Comparison of ENCODE assay signal across 9 cellular contexts in genomic region chr21:34807146-34807880, GRCh38.
DNase-seq lines count a peak whose midpoint lies in the region; ATAC-seq and TF ChIP-seq lines count a peak whose summit lies in the region.
"Had no signal": no experiment of that assay in that cellular context is flagged by ENCODE, and none has a peak within 500 bp of the region (broad histone marks: within the 10 kb centered on the region; RNA-seq: fewer than 3 reads in every experiment).

No MANE protein-coding gene starts in this region.

- peaks cover 13% of the 10 kb centered on the region for H3K9me3 Mint-ChIP-seq in GM23338
- H3K9me3 Mint-ChIP-seq in type B pancreatic cell, result peaks cover 7% of the 10 kb centered on the region

- ATAC-seq in GM23338, result peak; percentile 25; the same call in 1 of the 3 replicates

- DNase-seq in AG04450 (ENCODE audit: low read depth, low spot score) (peak; percentile 81), GM23338 (ENCODE audit: low spot score) (no peak), SW480 (ENCODE audit: low spot score) (peak; percentile 92), adrenal gland (peak in 5 of 7 donors; percentile 33 to 52 (median 42)), stomach (no peak), NCI-H128 (lab: John Stamatoyannopoulos, UW; ENCODE audit: unreplicated experiment) (no peak), type B pancreatic cell (ENCODE audit: extremely low spot score, unreplicated experiment) (no peak)

- peaks cover 9% of the 10 kb centered on the region for H3K4me1 Mint-ChIP-seq in GM23338
- H3K4me1 Mint-ChIP-seq in type B pancreatic cell (ENCODE audit: unreplicated experiment), result peaks cover 15% of the 10 kb centered on the region

- no peaks in the 10 kb centered on the region for H3F3A ChIP-seq in GM23338 (replicated peaks; ENCODE audit: low read depth)

- TF ChIP-seq CTCF in AG04450 (IDR thresholded peaks at IDR 0.05; ENCODE audit: low read depth, low read length) (no peak), GM23338 (conservative IDR thresholded peaks at IDR 0.05; ENCODE audit: low read depth in 2 of 2) (no peak), adrenal gland (IDR thresholded peaks at IDR 0.05) (no peak), stomach (IDR thresholded peaks at IDR 0.05) (no peak), type B pancreatic cell (conservative IDR thresholded peaks at IDR 0.05) (no peak)

- CTCF ChIA-PET in AG04450 (lab: Charles Lee), result interaction anchor here (1.8 kb wide), 1 partner anchor 62 kb away, joined by 8 read pairs; no protein-coding TSS in a partner anchor

- no peaks in the 10 kb centered on the region; the same call in 1 of the 2 replicates for H3K4me1 ChIP-seq in GM23338 (ENCODE audit: insufficient read depth)
- H3K4me1 ChIP-seq in adrenal gland (replicated peaks in 1 of 2), result peaks cover 3 to 18% of the 10 kb centered on the region in 2 donors
- peaks cover 0 to 7% of the 10 kb centered on the region in 2 donors for H3K4me1 ChIP-seq in muscle layer of duodenum (ENCODE audit: control insufficient read depth in 1 of 2, insufficient read depth in 2 of 2, low read length in 2 of 2)
- peaks cover 0 to 61% (median 21%) of the 10 kb centered on the region in 4 donors for H3K4me1 ChIP-seq in stomach

- H2AFZ ChIP-seq in GM23338, result 0 out of 2 replicates have a peak overlapping the region, but pooled peaks have one; percentile 23

- H4K20me1 ChIP-seq in GM23338 (replicated peaks; ENCODE audit: insufficient read depth), result no peaks in the 10 kb centered on the region

- no peak for TF ChIP-seq EP300 in stomach (IDR thresholded peaks at IDR 0.05)

- H3K36me3 Mint-ChIP-seq in GM23338 (ENCODE audit: low read depth) (peaks cover 6% of the 10 kb centered on the region; the same call in 1 of the 3 replicates), type B pancreatic cell (peaks cover 14% of the 10 kb centered on the region)

- no peak overlapping the region for H3K4me2 ChIP-seq in GM23338

- H3K27ac ChIP-seq in AG04450 (ENCODE audit: low read depth, low read length) (peak overlapping the region; percentile 100), GM23338 (ENCODE audit: low read depth) (no peak overlapping the region), adrenal gland (peak overlapping the region in 3 of 5 donors; percentile 74 to 89 (median 78)), muscle layer of duodenum (ENCODE audit: low read length) (peak overlapping the region; percentile 68), stomach (peak overlapping the region in 3 of 5 donors; percentile 67 to 77 (median 74))

- no peak for TF ChIP-seq POLR2A in adrenal gland (IDR thresholded peaks at IDR 0.05)
- TF ChIP-seq POLR2A in stomach (IDR thresholded peaks at IDR 0.05), result no peak

- H3K4me3 ChIP-seq in AG04450 (ENCODE audit: low read depth, low read length) (no peak overlapping the region), GM23338 (no peak overlapping the region), adrenal gland (no peak overlapping the region), muscle layer of duodenum (ENCODE audit: low read depth in 1 of 2, low read length in 2 of 2) (no peak overlapping the region), stomach (no peak overlapping the region)

- H3K36me3 ChIP-seq in GM23338 (ENCODE audit: insufficient read depth) (no peaks in the 10 kb centered on the region), adrenal gland (replicated peaks in 1 of 2) (no peaks in the 10 kb centered on the region), muscle layer of duodenum (ENCODE audit: control insufficient read depth in 1 of 2, insufficient read depth in 2 of 2, low read length in 2 of 2) (peaks cover 6 to 19% of the 10 kb centered on the region in 2 donors), stomach (peaks cover 0 to 39% (median 30%) of the 10 kb centered on the region in 4 donors)

- H3K9me2 ChIP-seq in GM23338 (ENCODE audit: insufficient read depth), result no peaks in the 10 kb centered on the region

- H3K27ac Mint-ChIP-seq in GM23338, result no peak overlapping the region
- H3K27ac Mint-ChIP-seq in type B pancreatic cell, result no peak overlapping the region
- H3K27ac Mint-ChIP-seq: memory B cell had no signal

- no peaks in the 10 kb centered on the region for H3K79me2 ChIP-seq in GM23338 (replicated peaks; ENCODE audit: insufficient read depth)

- intact Hi-C loops in adrenal gland (cut with DNase I) (loop anchor here in 1 of 2 donors (10.0 kb wide), 1 partner anchor 77 kb away; no protein-coding TSS in a partner anchor), stomach (cut with DNase I; ENCODE audit: low total_unique reads) (no loop called here)

- H3K27me3 ChIP-seq in AG04450 (ENCODE audit: control insufficient read depth, insufficient read depth, low read length), result no peaks in the 10 kb centered on the region
- H3K27me3 ChIP-seq in GM23338 (ENCODE audit: insufficient read depth), result no peaks in the 10 kb centered on the region
- no peaks in the 10 kb centered on the region for H3K27me3 ChIP-seq in adrenal gland
- H3K27me3 ChIP-seq in muscle layer of duodenum (ENCODE audit: low read depth, low read length), result no peaks in the 10 kb centered on the region
- no peaks in the 10 kb centered on the region for H3K27me3 ChIP-seq in stomach

- H3K4me3 Mint-ChIP-seq in GM23338 (no peak overlapping the region), type B pancreatic cell (no peak overlapping the region)
- H3K4me3 Mint-ChIP-seq: memory B cell had no signal

- H3K27me3 Mint-ChIP-seq in GM23338 (ENCODE audit: insufficient read depth, low read depth, poor library complexity), result peaks cover 3% of the 10 kb centered on the region
- H3K27me3 Mint-ChIP-seq in type B pancreatic cell, result peaks cover 10% of the 10 kb centered on the region
- H3K27me3 Mint-ChIP-seq: memory B cell had no signal

- 80 to 89% (median 84%) methylated on average over 6 to 7 of the region's 7 CpGs for WGBS in adrenal gland, 4 donors
- WGBS in stomach, 5 donors, result 87 to 94% (median 88%) methylated on average over 7 of the region's 7 CpGs

- H3K9me3 ChIP-seq in AG04450 (ENCODE audit: control insufficient read depth, insufficient read depth, low read length) (peaks cover 2% of the 10 kb centered on the region; the same call in 1 of the 2 replicates), adrenal gland (replicated peaks in 1 of 3) (no peaks in the 10 kb centered on the region), muscle layer of duodenum (ENCODE audit: control insufficient read depth in 1 of 2, low read length in 2 of 2) (no peaks in the 10 kb centered on the region), stomach (peaks cover 0 to 3% (median 0%) of the 10 kb centered on the region in 4 donors)

- POLR2A ChIA-PET in AG04450 (lab: Yijun Ruan, JAX), result interaction anchor here (0.6 to 2.0 kb wide), 8 partner anchors 11 to 1113 kb away, joined by 3 to 11 read pairs (median 4); no protein-coding TSS in a partner anchor

TF ChIP-seq in GM23338, 12 proteins besides CTCF, POLR2A, EP300 and RAD21 (continues in another document):
- TF ChIP-seq POLR2AphosphoS5 (IDR thresholded peaks at IDR 0.05; ENCODE audit: low read depth) (no peak), CREB1 (CRISPR knock-in tag; IDR thresholded peaks at IDR 0.05; ENCODE audit: low read depth) (no peak), ZNF331 (CRISPR knock-in tag; IDR thresholded peaks at IDR 0.05; ENCODE audit: low read depth) (no peak), NANOG (IDR thresholded peaks at IDR 0.05; ENCODE audit: borderline replicate concordance) (no peak)

Comparison
In these comparisons a context has a peak if more than half of its experiments do, and no peak if none do; other contexts are left out.
1. DNase-seq: peak in AG04450 (single experiment), SW480 (single experiment) and adrenal gland (5 of 7); none in GM23338 (single experiment), stomach (single experiment), NCI-H128 (single experiment) and type B pancreatic cell (single experiment).